ENCODE assay signal across 1 cellular context in the genomic region with DNA sequence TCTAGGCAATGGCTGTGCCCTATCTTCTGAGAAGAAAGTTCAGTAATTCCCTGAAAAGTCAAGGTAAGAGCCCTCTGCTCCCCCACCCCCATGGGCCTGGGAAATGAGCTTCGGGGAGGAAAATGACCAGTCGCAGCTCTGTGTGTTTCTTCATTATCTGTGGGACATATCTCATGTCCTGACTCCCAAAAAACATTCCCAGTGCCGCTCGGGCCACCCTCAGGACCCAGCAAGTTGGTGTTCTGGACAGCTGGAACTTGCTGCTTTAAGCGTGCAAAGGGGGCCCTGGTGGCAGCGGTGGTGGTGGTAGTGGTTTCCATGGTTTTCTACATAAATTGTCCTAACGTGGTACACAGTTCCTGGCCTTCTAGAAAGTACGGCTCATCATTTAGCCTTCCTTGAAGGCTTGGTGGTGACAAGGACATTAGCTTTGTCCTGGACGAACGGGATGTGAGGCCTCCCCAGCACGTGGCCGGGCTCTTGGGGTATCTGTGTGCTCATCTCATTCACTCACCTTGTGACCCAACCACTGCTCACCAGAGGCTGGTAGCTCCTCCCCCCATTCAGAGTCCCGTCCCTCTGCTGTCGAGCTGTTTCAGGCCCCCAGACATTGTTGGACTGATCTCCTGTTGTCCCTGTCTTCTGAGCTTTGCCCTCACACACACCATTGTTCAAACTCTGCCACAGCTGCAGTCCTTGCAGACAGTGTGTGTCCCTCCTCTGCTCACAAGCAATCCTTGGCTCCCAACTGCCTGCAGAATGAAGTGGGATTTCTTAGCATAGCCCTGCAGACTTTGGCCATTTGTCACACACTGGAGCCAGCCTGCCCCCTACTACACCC.
TF ChIP-seq lines count a peak whose summit lies in the region.

No MANE protein-coding gene starts in this region.

TF ChIP-seq in liver, 16 proteins besides CTCF, POLR2A, EP300 and RAD21 (continued from another document):
- TF ChIP-seq, protein P1, sequence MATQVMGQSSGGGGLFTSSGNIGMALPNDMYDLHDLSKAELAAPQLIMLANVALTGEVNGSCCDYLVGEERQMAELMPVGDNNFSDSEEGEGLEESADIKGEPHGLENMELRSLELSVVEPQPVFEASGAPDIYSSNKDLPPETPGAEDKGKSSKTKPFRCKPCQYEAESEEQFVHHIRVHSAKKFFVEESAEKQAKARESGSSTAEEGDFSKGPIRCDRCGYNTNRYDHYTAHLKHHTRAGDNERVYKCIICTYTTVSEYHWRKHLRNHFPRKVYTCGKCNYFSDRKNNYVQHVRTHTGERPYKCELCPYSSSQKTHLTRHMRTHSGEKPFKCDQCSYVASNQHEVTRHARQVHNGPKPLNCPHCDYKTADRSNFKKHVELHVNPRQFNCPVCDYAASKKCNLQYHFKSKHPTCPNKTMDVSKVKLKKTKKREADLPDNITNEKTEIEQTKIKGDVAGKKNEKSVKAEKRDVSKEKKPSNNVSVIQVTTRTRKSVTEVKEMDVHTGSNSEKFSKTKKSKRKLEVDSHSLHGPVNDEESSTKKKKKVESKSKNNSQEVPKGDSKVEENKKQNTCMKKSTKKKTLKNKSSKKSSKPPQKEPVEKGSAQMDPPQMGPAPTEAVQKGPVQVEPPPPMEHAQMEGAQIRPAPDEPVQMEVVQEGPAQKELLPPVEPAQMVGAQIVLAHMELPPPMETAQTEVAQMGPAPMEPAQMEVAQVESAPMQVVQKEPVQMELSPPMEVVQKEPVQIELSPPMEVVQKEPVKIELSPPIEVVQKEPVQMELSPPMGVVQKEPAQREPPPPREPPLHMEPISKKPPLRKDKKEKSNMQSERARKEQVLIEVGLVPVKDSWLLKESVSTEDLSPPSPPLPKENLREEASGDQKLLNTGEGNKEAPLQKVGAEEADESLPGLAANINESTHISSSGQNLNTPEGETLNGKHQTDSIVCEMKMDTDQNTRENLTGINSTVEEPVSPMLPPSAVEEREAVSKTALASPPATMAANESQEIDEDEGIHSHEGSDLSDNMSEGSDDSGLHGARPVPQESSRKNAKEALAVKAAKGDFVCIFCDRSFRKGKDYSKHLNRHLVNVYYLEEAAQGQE (IDR thresholded peaks at IDR 0.05), result no peak
- TF ChIP-seq RXRA (IDR thresholded peaks at IDR 0.05) (no peak), JUND (IDR thresholded peaks at IDR 0.05) (no peak), ATF3 (IDR thresholded peaks at IDR 0.05) (no peak)
TF ChIP-seq in liver: peak in this region for 0.
